Comparison of ENCODE assay signal across 1 cellular context in genomic region chr4:39406763-39407583, GRCh38.
TF ChIP-seq lines count a peak whose summit lies in the region.

TSS of gene KLB (plus strand) at chr4:39406930. CDS start at chr4:39406950, 20 bp downstream.

TF ChIP-seq in HepG2, 621 proteins besides CTCF, POLR2A, EP300 and RAD21 (continued from another document and continues in another):
- TF ChIP-seq, protein P1, sequence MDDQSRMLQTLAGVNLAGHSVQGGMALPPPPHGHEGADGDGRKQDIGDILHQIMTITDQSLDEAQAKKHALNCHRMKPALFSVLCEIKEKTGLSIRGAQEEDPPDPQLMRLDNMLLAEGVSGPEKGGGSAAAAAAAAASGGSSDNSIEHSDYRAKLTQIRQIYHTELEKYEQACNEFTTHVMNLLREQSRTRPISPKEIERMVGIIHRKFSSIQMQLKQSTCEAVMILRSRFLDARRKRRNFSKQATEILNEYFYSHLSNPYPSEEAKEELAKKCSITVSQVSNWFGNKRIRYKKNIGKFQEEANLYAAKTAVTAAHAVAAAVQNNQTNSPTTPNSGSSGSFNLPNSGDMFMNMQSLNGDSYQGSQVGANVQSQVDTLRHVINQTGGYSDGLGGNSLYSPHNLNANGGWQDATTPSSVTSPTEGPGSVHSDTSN (CRISPR knock-in tag; IDR thresholded peaks at IDR 0.05; ENCODE audit: borderline replicate concordance) = no peak
- no peak for TF ChIP-seq GLI4 (CRISPR knock-in tag; IDR thresholded peaks at IDR 0.05; ENCODE audit: borderline replicate concordance)
- no peak for TF ChIP-seq PRDM10 (CRISPR knock-in tag; IDR thresholded peaks at IDR 0.05; ENCODE audit: low read depth)
- TF ChIP-seq GFI1 (CRISPR knock-in tag; IDR thresholded peaks at IDR 0.05; ENCODE audit: borderline replicate concordance) = peak; percentile 62
- TF ChIP-seq MXI1 (IDR thresholded peaks at IDR 0.05; ENCODE audit: borderline replicate concordance, low read depth, low read length) = peak; percentile 77; the same call in 1 of the 3 replicates
- no peak for TF ChIP-seq ZNF205 (CRISPR knock-in tag; IDR thresholded peaks at IDR 0.05)
- TF ChIP-seq ZNF841 (CRISPR knock-in tag; IDR thresholded peaks at IDR 0.05; ENCODE audit: borderline replicate concordance) = no peak
- TF ChIP-seq, protein P2, sequence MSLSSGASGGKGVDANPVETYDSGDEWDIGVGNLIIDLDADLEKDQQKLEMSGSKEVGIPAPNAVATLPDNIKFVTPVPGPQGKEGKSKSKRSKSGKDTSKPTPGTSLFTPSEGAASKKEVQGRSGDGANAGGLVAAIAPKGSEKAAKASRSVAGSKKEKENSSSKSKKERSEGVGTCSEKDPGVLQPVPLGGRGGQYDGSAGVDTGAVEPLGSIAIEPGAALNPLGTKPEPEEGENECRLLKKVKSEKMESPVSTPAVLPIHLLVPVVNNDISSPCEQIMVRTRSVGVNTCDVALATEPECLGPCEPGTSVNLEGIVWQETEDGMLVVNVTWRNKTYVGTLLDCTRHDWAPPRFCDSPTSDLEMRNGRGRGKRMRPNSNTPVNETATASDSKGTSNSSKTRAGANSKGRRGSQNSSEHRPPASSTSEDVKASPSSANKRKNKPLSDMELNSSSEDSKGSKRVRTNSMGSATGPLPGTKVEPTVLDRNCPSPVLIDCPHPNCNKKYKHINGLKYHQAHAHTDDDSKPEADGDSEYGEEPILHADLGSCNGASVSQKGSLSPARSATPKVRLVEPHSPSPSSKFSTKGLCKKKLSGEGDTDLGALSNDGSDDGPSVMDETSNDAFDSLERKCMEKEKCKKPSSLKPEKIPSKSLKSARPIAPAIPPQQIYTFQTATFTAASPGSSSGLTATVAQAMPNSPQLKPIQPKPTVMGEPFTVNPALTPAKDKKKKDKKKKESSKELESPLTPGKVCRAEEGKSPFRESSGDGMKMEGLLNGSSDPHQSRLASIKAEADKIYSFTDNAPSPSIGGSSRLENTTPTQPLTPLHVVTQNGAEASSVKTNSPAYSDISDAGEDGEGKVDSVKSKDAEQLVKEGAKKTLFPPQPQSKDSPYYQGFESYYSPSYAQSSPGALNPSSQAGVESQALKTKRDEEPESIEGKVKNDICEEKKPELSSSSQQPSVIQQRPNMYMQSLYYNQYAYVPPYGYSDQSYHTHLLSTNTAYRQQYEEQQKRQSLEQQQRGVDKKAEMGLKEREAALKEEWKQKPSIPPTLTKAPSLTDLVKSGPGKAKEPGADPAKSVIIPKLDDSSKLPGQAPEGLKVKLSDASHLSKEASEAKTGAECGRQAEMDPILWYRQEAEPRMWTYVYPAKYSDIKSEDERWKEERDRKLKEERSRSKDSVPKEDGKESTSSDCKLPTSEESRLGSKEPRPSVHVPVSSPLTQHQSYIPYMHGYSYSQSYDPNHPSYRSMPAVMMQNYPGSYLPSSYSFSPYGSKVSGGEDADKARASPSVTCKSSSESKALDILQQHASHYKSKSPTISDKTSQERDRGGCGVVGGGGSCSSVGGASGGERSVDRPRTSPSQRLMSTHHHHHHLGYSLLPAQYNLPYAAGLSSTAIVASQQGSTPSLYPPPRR (CRISPR knock-in tag; IDR thresholded peaks at IDR 0.05; ENCODE audit: borderline replicate concordance) = peak; percentile 55; the same call in 1 of the 2 replicates
- no peak for TF ChIP-seq ZNF562 (CRISPR knock-in tag; IDR thresholded peaks at IDR 0.05; ENCODE audit: borderline replicate concordance)
- peak; percentile 49; the same call in 1 of the 2 replicates for TF ChIP-seq POGZ (CRISPR knock-in tag; IDR thresholded peaks at IDR 0.05)
- TF ChIP-seq ZFP90 (CRISPR knock-in tag; IDR thresholded peaks at IDR 0.05; ENCODE audit: borderline replicate concordance) = peak; percentile 24; the same call in 1 of the 2 replicates
- TF ChIP-seq, protein P3, sequence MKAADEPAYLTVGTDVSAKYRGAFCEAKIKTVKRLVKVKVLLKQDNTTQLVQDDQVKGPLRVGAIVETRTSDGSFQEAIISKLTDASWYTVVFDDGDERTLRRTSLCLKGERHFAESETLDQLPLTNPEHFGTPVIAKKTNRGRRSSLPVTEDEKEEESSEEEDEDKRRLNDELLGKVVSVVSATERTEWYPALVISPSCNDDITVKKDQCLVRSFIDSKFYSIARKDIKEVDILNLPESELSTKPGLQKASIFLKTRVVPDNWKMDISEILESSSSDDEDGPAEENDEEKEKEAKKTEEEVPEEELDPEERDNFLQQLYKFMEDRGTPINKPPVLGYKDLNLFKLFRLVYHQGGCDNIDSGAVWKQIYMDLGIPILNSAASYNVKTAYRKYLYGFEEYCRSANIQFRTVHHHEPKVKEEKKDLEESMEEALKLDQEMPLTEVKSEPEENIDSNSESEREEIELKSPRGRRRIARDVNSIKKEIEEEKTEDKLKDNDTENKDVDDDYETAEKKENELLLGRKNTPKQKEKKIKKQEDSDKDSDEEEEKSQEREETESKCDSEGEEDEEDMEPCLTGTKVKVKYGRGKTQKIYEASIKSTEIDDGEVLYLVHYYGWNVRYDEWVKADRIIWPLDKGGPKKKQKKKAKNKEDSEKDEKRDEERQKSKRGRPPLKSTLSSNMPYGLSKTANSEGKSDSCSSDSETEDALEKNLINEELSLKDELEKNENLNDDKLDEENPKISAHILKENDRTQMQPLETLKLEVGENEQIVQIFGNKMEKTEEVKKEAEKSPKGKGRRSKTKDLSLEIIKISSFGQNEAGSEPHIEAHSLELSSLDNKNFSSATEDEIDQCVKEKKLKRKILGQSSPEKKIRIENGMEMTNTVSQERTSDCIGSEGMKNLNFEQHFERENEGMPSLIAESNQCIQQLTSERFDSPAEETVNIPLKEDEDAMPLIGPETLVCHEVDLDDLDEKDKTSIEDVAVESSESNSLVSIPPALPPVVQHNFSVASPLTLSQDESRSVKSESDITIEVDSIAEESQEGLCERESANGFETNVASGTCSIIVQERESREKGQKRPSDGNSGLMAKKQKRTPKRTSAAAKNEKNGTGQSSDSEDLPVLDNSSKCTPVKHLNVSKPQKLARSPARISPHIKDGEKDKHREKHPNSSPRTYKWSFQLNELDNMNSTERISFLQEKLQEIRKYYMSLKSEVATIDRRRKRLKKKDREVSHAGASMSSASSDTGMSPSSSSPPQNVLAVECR (CRISPR knock-in tag; IDR thresholded peaks at IDR 0.05; ENCODE audit: borderline replicate concordance) = peak; percentile 83; the same call in 1 of the 2 replicates
- no peak for TF ChIP-seq ZNF354B (CRISPR knock-in tag; IDR thresholded peaks at IDR 0.05)
- 0 out of 2 replicates have a peak, but pooled peaks have one; percentile 48 for TF ChIP-seq ZNF33B (CRISPR knock-in tag; IDR thresholded peaks at IDR 0.05)
- no peak for TF ChIP-seq SIX4 (CRISPR knock-in tag; IDR thresholded peaks at IDR 0.05)
- TF ChIP-seq NFKBIZ (CRISPR knock-in tag; IDR thresholded peaks at IDR 0.05) = peak; percentile 70; the same call in 1 of the 2 replicates
- no peak for TF ChIP-seq ZNF749 (CRISPR knock-in tag; IDR thresholded peaks at IDR 0.05; ENCODE audit: borderline replicate concordance)
- TF ChIP-seq MAF1 (CRISPR knock-in tag; IDR thresholded peaks at IDR 0.05; ENCODE audit: borderline replicate concordance) = no peak
- TF ChIP-seq RARA (CRISPR knock-in tag; IDR thresholded peaks at IDR 0.05) = peak; percentile 51
- TF ChIP-seq SSRP1 (CRISPR knock-in tag; IDR thresholded peaks at IDR 0.05) = no peak
- TF ChIP-seq ZBTB4 (CRISPR knock-in tag; IDR thresholded peaks at IDR 0.05; ENCODE audit: borderline replicate concordance) = no peak
- TF ChIP-seq MEIS1 (CRISPR knock-in tag; IDR thresholded peaks at IDR 0.05; ENCODE audit: borderline replicate concordance) = no peak
- TF ChIP-seq ZNF768 (CRISPR knock-in tag; IDR thresholded peaks at IDR 0.05) = no peak
- no peak for TF ChIP-seq RBAK (CRISPR knock-in tag; IDR thresholded peaks at IDR 0.05)
- no peak for TF ChIP-seq ZNF180 (CRISPR knock-in tag; IDR thresholded peaks at IDR 0.05; ENCODE audit: borderline replicate concordance, low read depth)
- no peak for TF ChIP-seq JARID2 (CRISPR knock-in tag; IDR thresholded peaks at IDR 0.05; ENCODE audit: insufficient replicate concordance)
- TF ChIP-seq ZNF441 (CRISPR knock-in tag; IDR thresholded peaks at IDR 0.05; ENCODE audit: borderline replicate concordance) = no peak
- TF ChIP-seq ZNF775 (CRISPR knock-in tag; IDR thresholded peaks at IDR 0.05; ENCODE audit: borderline replicate concordance) = no peak
- TF ChIP-seq, protein P4, sequence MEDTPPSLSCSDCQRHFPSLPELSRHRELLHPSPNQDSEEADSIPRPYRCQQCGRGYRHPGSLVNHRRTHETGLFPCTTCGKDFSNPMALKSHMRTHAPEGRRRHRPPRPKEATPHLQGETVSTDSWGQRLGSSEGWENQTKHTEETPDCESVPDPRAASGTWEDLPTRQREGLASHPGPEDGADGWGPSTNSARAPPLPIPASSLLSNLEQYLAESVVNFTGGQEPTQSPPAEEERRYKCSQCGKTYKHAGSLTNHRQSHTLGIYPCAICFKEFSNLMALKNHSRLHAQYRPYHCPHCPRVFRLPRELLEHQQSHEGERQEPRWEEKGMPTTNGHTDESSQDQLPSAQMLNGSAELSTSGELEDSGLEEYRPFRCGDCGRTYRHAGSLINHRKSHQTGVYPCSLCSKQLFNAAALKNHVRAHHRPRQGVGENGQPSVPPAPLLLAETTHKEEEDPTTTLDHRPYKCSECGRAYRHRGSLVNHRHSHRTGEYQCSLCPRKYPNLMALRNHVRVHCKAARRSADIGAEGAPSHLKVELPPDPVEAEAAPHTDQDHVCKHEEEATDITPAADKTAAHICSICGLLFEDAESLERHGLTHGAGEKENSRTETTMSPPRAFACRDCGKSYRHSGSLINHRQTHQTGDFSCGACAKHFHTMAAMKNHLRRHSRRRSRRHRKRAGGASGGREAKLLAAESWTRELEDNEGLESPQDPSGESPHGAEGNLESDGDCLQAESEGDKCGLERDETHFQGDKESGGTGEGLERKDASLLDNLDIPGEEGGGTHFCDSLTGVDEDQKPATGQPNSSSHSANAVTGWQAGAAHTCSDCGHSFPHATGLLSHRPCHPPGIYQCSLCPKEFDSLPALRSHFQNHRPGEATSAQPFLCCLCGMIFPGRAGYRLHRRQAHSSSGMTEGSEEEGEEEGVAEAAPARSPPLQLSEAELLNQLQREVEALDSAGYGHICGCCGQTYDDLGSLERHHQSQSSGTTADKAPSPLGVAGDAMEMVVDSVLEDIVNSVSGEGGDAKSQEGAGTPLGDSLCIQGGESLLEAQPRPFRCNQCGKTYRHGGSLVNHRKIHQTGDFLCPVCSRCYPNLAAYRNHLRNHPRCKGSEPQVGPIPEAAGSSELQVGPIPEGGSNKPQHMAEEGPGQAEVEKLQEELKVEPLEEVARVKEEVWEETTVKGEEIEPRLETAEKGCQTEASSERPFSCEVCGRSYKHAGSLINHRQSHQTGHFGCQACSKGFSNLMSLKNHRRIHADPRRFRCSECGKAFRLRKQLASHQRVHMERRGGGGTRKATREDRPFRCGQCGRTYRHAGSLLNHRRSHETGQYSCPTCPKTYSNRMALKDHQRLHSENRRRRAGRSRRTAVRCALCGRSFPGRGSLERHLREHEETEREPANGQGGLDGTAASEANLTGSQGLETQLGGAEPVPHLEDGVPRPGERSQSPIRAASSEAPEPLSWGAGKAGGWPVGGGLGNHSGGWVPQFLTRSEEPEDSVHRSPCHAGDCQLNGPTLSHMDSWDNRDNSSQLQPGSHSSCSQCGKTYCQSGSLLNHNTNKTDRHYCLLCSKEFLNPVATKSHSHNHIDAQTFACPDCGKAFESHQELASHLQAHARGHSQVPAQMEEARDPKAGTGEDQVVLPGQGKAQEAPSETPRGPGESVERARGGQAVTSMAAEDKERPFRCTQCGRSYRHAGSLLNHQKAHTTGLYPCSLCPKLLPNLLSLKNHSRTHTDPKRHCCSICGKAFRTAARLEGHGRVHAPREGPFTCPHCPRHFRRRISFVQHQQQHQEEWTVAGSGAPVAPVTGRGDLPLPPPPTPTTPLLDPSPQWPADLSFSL (CRISPR knock-in tag; IDR thresholded peaks at IDR 0.05) = no peak
